Comparison of ENCODE assay signal across 8 cellular contexts in genomic region chr3:107599755-107600122, GRCh38.
DNase-seq lines count a peak whose midpoint lies in the region; ATAC-seq and TF ChIP-seq lines count a peak whose summit lies in the region.

No MANE protein-coding gene starts in this region.

- intact Hi-C loops in Panc1 (cut with micrococcal nuclease; ENCODE audit: unreplicated experiment) (no loop called here), psoas muscle (cut with DNase I) (no loop called here)

- no peaks in the 10 kb centered on the region for H3K9me3 ChIP-seq in Panc1 (ENCODE audit: control insufficient read depth, insufficient read depth, low read depth, low read length)
- H3K9me3 ChIP-seq in psoas muscle, result no peaks in the 10 kb centered on the region

- no peak for DNase-seq in Panc1 (ENCODE audit: low read depth, low spot score)
- DNase-seq in fibroblast of gingiva (ENCODE audit: low read depth), result peak; percentile 11
- no peak for DNase-seq in psoas muscle
- no peak for DNase-seq in NCI-H187 treated with DMSO at 0.1 percent for 48 hours (lab: John Stamatoyannopoulos, UW)
- no peak for DNase-seq in COLO668 (lab: John Stamatoyannopoulos, UW; ENCODE audit: unreplicated experiment)
- DNase-seq in NCI-H345 (lab: John Stamatoyannopoulos, UW), result no peak

- TF ChIP-seq CTCF in GM12875 (IDR thresholded peaks at IDR 0.05; ENCODE audit: borderline replicate concordance, insufficient read depth, low read depth, low read length) (no peak), Panc1 (IDR thresholded peaks at IDR 0.05) (no peak), psoas muscle (IDR thresholded peaks at IDR 0.05) (no peak)

- CTCF ChIA-PET in Panc1 (lab: Charles Lee), result no interaction called here

- BruUV-seq in Panc1 (replicated peaks; lab: Mats Ljungman, UMichigan), result no TSS peak

- ATAC-seq in Panc1, result no peak; the same call in 1 of the 2 replicates
- peak in 1 of 4 donors; percentile 11 for ATAC-seq in psoas muscle
- no peak for ATAC-seq in GM18861 (IDR thresholded peaks at IDR 0.05; ENCODE audit: unreplicated experiment)

- H3K27me3 ChIP-seq in Panc1 (ENCODE audit: control insufficient read depth, insufficient read depth, low read length), result no peaks in the 10 kb centered on the region
- H3K27me3 ChIP-seq in psoas muscle (ENCODE audit: insufficient read depth in 3 of 3, low read length in 2 of 3), result no peaks in the 10 kb centered on the region

- H3K4me1 ChIP-seq in Panc1 (ENCODE audit: control insufficient read depth, insufficient read depth, low read length) (0 out of 2 replicates have a peak, but pooled peaks cover 6% of the 10 kb centered on the region), psoas muscle (peaks cover 32% of the 10 kb centered on the region)

- WGBS in psoas muscle, 3 donors, result 3 to 6% (median 4%) methylated on average over 4 of the region's 4 CpGs

- POLR2A ChIA-PET in Panc1 (lab: Charles Lee), result interaction anchor here (1.3 kb wide), 1 partner anchor 10 kb away, joined by 4 read pairs; no protein-coding TSS in a partner anchor

- H3K27ac ChIP-seq in Panc1 (ENCODE audit: low read length) (peak overlapping the region; percentile 64), psoas muscle (peak overlapping the region; percentile 77)

- peak overlapping the region; percentile 30 for H3K4me3 ChIP-seq in GM12875 (ENCODE audit: low read depth, low read length)
- peak overlapping the region; percentile 29 to 51 for H3K4me3 ChIP-seq in Panc1 (ENCODE audit: low read depth in 2 of 2, low read length in 2 of 2)
- peak overlapping the region; percentile 58 for H3K4me3 ChIP-seq in psoas muscle

- in situ Hi-C loops in Panc1 (cut with HindIII; ENCODE audit: low pct_unique_long_range_greater_than_20kb, low sequenced_read_pairs), result no loop called here

- H3K36me3 ChIP-seq in Panc1 (ENCODE audit: control insufficient read depth, insufficient read depth, low read length), result no peaks in the 10 kb centered on the region
- no peaks in the 10 kb centered on the region for H3K36me3 ChIP-seq in psoas muscle (ENCODE audit: insufficient read depth in 1 of 2, low read depth in 1 of 2)
